Comparison of ENCODE assay signal across 35 cellular contexts in the genomic region with DNA sequence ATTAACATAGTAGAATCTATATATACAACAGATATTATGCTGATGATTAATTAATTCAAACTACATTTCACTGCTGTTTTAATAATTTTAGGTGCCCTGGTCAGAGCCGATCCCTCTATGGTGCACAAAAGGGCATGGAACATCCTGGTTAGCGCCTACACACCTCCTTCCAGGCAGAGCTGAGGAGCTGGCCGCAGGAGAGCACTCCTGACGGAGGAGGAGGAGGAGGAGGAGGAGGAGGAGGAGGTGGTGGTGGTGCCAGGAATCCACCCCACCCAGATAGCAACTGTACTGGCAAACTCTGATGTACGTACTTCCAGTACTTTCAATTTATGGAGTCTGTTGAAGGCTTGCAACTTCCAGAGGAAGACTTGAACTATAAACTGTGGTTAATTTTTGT.
"Had no signal": no experiment of that assay in that cellular context is flagged by ENCODE, and none has a peak within 500 bp of the region (broad histone marks: within the 10 kb centered on the region; RNA-seq: fewer than 3 reads in every experiment).

No MANE protein-coding gene starts in this region.

- H3K36me3 ChIP-seq: MG63 had no signal

- H3K4me3 ChIP-seq: MG63 had no signal

- DNase-seq: Karpas-422, Kasumi-1, MG63, MM.1S, MV-4-11, NCI-H1048, NCI-H1092, NCI-H1092 treated with DMSO at 0.1 percent for 48 hours, NCI-H1105, NCI-H1105 treated with DMSO at 0.1 percent for 48 hours, NCI-H1417, NCI-H1417 treated with DMSO at 0.1 percent for 48 hours, NCI-H1436, NCI-H1436 treated with DMSO at 0.1 percent for 48 hours, NCI-H146, NCI-H1694, NCI-H1694 treated with DMSO at 0.1 percent for 48 hours, NCI-H187, NCI-H187 treated with DMSO at 0.1 percent for 48 hours, NCI-H1930, NCI-H2029, NCI-H2029 treated with DMSO at 0.1 percent for 48 hours, NCI-H2081, NCI-H2081 treated with DMSO at 0.1 percent for 48 hours, NCI-H2107, NCI-H2171, NCI-H2171 treated with DMSO at 0.1 percent for 48 hours, NCI-H2227 treated with DMSO at 0.1 percent for 48 hours, NCI-H226, NCI-H345, NCI-H446, NCI-H446 treated with DMSO at 0.1 percent for 48 hours, NCI-H510A, NCI-H510A treated with DMSO at 0.1 percent for 48 hours, NCI-H524 had no signal

- H3K27me3 ChIP-seq: MG63 had no signal
